ENCODE assay signal across 8 cellular contexts in the genomic region with DNA sequence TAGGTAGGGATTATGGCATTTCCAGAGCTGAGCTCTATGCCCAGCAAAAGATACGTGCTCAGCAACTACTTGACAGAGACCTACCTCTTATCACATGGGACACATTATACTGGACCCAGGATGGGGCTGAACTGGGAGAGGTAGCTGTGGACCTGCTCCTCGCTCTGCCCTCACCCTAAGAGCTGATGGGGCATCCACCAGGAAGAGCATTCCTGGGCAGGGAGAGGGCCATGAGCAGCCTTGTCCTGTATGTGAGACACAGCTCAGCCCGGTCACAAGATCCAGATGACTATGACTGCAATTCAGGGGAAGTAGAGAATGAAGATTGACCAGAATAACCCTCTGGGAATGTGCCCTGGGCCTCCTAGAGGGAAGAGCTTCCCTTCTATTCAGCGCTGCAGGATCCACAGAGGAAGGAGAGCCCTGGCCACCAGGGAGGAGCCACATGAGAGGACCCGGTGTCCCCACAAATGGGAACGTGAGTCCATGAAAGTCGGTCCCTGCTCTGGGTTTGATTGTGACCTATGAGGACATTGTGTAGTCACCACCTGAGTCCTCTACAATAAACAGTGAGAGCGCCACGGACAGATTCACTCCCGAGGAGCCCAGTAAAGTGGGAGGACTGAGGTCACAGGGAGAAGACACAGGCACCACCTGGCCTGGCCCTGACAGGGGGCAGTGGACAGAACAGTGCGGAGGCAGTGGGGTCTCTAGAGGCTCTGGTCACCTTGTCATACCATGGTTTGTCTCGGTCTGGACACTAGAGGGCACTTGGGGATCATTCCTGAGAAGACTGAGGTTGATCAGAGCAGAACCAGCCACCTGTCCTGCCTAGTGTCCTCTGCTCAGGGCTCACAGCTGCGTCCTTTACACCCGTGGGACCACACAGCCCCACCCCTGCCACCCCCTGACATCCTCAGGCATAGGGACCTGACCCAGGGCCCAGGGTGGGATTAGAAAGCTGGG.
A peak's percentile ranks its signal among the peaks of the same experiment; 100 is the strongest.
DNase-seq lines count a peak whose midpoint lies in the region; ATAC-seq and TF ChIP-seq lines count a peak whose summit lies in the region.

No MANE protein-coding gene starts in this region.

- no peaks in the 10 kb centered on the region for H3K9me3 Mint-ChIP-seq in activated CD4-positive, alpha-beta memory T cell treated with anti-CD3 and anti-CD28 coated beads for 36 hours

- H3K4me1 Mint-ChIP-seq in activated CD4-positive, alpha-beta memory T cell treated with anti-CD3 and anti-CD28 coated beads for 36 hours (ENCODE audit: low read depth) = no peaks in the 10 kb centered on the region

- 45% methylated on average over 14 of the region's 14 CpGs for WGBS in liver

- no peaks in the 10 kb centered on the region for H3K36me3 ChIP-seq in liver (ENCODE audit: control insufficient read depth in 4 of 4, insufficient read depth in 3 of 4, low read depth in 1 of 4, low read length in 3 of 4)

- H3K9me3 ChIP-seq in liver (ENCODE audit: control insufficient read depth in 4 of 4, low read length in 3 of 4) = no peaks in the 10 kb centered on the region

- H3K4me3 Mint-ChIP-seq in activated CD4-positive, alpha-beta memory T cell treated with anti-CD3 and anti-CD28 coated beads for 36 hours = no peak overlapping the region

- peak; percentile 57 to 76 for TF ChIP-seq RAD21 in liver (IDR thresholded peaks at IDR 0.05)

- peak; percentile 10 for DNase-seq in stimulated activated CD4-positive, alpha-beta T cell treated with anti-CD3 and anti-CD28 coated beads, Interleukin-15, amount 100 ng/mL, for 24 hours
- DNase-seq in stimulated activated CD4-positive, alpha-beta T cell treated with anti-CD3 and anti-CD28 coated beads, Interleukin-4, amount 100 ng/mL, for 1 hour = no peak
- DNase-seq in NCI-H146 (lab: John Stamatoyannopoulos, UW) = peak; percentile 38
- peak; percentile 34 for DNase-seq in astrocyte of the hippocampus (ENCODE audit: low read depth, low spot score)
- no peak for DNase-seq in activated CD4-positive, alpha-beta memory T cell treated with anti-CD3 and anti-CD28 coated beads for 36 hours
- DNase-seq in mesenteric fat pad (ENCODE audit: low spot score) = no peak

- peak; percentile 48 for TF ChIP-seq CTCF in liver (IDR thresholded peaks at IDR 0.05; ENCODE audit: low read depth, low read length, missing input control)

- peaks cover 39% of the 10 kb centered on the region for H3K27me3 Mint-ChIP-seq in activated CD4-positive, alpha-beta memory T cell treated with anti-CD3 and anti-CD28 coated beads for 36 hours

- peaks cover 0 to 2% (median 0%) of the 10 kb centered on the region in 4 donors for H3K27me3 ChIP-seq in liver (ENCODE audit: control insufficient read depth in 4 of 4, insufficient read depth in 4 of 4, low read length in 3 of 4)

- no peak for ATAC-seq in GM18519 (IDR thresholded peaks at IDR 0.05; ENCODE audit: low FRiP score, unreplicated experiment)

- CTCF ChIA-PET in activated CD4-positive, alpha-beta memory T cell treated with anti-CD3 and anti-CD28 coated beads for 36 hours (lab: Charles Lee) = interaction anchor here (1.0 kb wide), 1 partner anchor 136 kb away, joined by 3 read pairs; no protein-coding TSS in a partner anchor

- POLR2A ChIA-PET in activated CD4-positive, alpha-beta memory T cell treated with anti-CD3 and anti-CD28 coated beads for 36 hours (lab: Charles Lee) = no interaction called here

- no peak overlapping the region for H3K27ac Mint-ChIP-seq in activated CD4-positive, alpha-beta memory T cell treated with anti-CD3 and anti-CD28 coated beads for 36 hours

- no peaks in the 10 kb centered on the region for H3K36me3 Mint-ChIP-seq in activated CD4-positive, alpha-beta memory T cell treated with anti-CD3 and anti-CD28 coated beads for 36 hours

- no peak overlapping the region for H3K4me3 ChIP-seq in liver (ENCODE audit: low read depth in 1 of 3, low read length in 3 of 3)

- intact Hi-C loops in activated CD4-positive, alpha-beta memory T cell treated with anti-CD3 and anti-CD28 coated beads for 36 hours (cut with micrococcal nuclease) = no loop called here

- no peak overlapping the region for H3K9ac ChIP-seq in liver (ENCODE audit: low read depth in 1 of 2, low read length in 2 of 2)

- no peak overlapping the region for H3K27ac ChIP-seq in liver (ENCODE audit: low read depth in 1 of 2, low read length in 2 of 2)

- peaks cover 0 to 4% (median 2%) of the 10 kb centered on the region in 4 donors for H3K4me1 ChIP-seq in liver (ENCODE audit: control insufficient read depth in 4 of 4, insufficient read depth in 4 of 4, low read length in 3 of 4)

TF ChIP-seq in liver, 16 proteins besides CTCF, POLR2A, EP300 and RAD21:
- TF ChIP-seq TAF1 (conservative IDR thresholded peaks at IDR 0.05) (no peak), NR2F2 (IDR thresholded peaks at IDR 0.05) (no peak), HNF4A (conservative IDR thresholded peaks at IDR 0.05) (no peak), RXRA (IDR thresholded peaks at IDR 0.05) (no peak), HNF4G (IDR thresholded peaks at IDR 0.05) (no peak), FOXA2 (IDR thresholded peaks at IDR 0.05) (no peak), YY1 (IDR thresholded peaks at IDR 0.05) (no peak), FOXA1 (IDR thresholded peaks at IDR 0.05) (no peak), JUND (IDR thresholded peaks at IDR 0.05) (no peak), GABPA (IDR thresholded peaks at IDR 0.05 in 1 of 2, conservative IDR thresholded peaks at IDR 0.05 in 1 of 2) (no peak), EGR1 (IDR thresholded peaks at IDR 0.05; ENCODE audit: low read depth in 2 of 2) (no peak), SP1 (IDR thresholded peaks at IDR 0.05) (no peak)
- TF ChIP-seq, protein P1, sequence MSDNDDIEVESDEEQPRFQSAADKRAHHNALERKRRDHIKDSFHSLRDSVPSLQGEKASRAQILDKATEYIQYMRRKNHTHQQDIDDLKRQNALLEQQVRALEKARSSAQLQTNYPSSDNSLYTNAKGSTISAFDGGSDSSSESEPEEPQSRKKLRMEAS (IDR thresholded peaks at IDR 0.05) = no peak
- TF ChIP-seq, protein P2, sequence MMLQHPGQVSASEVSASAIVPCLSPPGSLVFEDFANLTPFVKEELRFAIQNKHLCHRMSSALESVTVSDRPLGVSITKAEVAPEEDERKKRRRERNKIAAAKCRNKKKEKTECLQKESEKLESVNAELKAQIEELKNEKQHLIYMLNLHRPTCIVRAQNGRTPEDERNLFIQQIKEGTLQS (IDR thresholded peaks at IDR 0.05) = no peak
- TF ChIP-seq, protein P3, sequence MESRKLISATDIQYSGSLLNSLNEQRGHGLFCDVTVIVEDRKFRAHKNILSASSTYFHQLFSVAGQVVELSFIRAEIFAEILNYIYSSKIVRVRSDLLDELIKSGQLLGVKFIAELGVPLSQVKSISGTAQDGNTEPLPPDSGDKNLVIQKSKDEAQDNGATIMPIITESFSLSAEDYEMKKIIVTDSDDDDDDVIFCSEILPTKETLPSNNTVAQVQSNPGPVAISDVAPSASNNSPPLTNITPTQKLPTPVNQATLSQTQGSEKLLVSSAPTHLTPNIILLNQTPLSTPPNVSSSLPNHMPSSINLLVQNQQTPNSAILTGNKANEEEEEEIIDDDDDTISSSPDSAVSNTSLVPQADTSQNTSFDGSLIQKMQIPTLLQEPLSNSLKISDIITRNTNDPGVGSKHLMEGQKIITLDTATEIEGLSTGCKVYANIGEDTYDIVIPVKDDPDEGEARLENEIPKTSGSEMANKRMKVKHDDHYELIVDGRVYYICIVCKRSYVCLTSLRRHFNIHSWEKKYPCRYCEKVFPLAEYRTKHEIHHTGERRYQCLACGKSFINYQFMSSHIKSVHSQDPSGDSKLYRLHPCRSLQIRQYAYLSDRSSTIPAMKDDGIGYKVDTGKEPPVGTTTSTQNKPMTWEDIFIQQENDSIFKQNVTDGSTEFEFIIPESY (IDR thresholded peaks at IDR 0.05) = no peak
- TF ChIP-seq, protein P4, sequence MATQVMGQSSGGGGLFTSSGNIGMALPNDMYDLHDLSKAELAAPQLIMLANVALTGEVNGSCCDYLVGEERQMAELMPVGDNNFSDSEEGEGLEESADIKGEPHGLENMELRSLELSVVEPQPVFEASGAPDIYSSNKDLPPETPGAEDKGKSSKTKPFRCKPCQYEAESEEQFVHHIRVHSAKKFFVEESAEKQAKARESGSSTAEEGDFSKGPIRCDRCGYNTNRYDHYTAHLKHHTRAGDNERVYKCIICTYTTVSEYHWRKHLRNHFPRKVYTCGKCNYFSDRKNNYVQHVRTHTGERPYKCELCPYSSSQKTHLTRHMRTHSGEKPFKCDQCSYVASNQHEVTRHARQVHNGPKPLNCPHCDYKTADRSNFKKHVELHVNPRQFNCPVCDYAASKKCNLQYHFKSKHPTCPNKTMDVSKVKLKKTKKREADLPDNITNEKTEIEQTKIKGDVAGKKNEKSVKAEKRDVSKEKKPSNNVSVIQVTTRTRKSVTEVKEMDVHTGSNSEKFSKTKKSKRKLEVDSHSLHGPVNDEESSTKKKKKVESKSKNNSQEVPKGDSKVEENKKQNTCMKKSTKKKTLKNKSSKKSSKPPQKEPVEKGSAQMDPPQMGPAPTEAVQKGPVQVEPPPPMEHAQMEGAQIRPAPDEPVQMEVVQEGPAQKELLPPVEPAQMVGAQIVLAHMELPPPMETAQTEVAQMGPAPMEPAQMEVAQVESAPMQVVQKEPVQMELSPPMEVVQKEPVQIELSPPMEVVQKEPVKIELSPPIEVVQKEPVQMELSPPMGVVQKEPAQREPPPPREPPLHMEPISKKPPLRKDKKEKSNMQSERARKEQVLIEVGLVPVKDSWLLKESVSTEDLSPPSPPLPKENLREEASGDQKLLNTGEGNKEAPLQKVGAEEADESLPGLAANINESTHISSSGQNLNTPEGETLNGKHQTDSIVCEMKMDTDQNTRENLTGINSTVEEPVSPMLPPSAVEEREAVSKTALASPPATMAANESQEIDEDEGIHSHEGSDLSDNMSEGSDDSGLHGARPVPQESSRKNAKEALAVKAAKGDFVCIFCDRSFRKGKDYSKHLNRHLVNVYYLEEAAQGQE (IDR thresholded peaks at IDR 0.05) = no peak

Comparison
In these comparisons a context has a peak if more than half of its experiments do, and no peak if none do; other contexts are left out.
1. DNase-seq: peak in stimulated activated CD4-positive, alpha-beta T cell treated with anti-CD3 and anti-CD28 coated beads, Interleukin-15, amount 100 ng/mL, for 24 hours (single experiment), NCI-H146 (single experiment) and astrocyte of the hippocampus (single experiment); none in stimulated activated CD4-positive, alpha-beta T cell treated with anti-CD3 and anti-CD28 coated beads, Interleukin-4, amount 100 ng/mL, for 1 hour (single experiment), activated CD4-positive, alpha-beta memory T cell treated with anti-CD3 and anti-CD28 coated beads for 36 hours (single experiment) and mesenteric fat pad (single experiment).